Comparison of ENCODE assay signal across 1 cellular context in the genomic region with DNA sequence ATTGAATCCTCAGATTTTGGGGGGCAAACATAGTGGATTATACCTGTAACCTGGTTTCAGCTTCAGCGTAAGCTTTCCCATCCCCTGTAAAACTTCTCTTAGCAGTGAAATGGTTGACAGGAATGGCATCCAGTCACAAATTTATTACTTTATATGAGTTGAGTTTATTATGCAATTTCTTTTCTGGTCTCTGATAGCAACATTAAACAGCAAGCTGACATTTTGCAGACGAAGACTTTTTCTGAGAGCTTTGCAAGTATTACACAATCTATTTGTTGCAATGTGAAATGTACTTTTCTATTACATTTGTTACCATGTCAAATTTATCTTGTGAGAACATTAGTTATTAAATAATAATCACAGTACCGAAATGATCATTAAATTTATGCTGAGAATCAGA.
TF ChIP-seq lines count a peak whose summit lies in the region.

No MANE protein-coding gene starts in this region.

TF ChIP-seq in HEK293, 187 proteins besides CTCF, POLR2A, EP300 and RAD21 (continued from another document):
- TF ChIP-seq, protein P1, sequence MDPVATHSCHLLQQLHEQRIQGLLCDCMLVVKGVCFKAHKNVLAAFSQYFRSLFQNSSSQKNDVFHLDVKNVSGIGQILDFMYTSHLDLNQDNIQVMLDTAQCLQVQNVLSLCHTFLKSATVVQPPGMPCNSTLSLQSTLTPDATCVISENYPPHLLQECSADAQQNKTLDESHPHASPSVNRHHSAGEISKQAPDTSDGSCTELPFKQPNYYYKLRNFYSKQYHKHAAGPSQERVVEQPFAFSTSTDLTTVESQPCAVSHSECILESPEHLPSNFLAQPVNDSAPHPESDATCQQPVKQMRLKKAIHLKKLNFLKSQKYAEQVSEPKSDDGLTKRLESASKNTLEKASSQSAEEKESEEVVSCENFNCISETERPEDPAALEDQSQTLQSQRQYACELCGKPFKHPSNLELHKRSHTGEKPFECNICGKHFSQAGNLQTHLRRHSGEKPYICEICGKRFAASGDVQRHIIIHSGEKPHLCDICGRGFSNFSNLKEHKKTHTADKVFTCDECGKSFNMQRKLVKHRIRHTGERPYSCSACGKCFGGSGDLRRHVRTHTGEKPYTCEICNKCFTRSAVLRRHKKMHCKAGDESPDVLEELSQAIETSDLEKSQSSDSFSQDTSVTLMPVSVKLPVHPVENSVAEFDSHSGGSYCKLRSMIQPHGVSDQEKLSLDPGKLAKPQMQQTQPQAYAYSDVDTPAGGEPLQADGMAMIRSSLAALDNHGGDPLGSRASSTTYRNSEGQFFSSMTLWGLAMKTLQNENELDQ (tag by site-specific recombination; IDR thresholded peaks at IDR 0.05; ENCODE audit: low read depth) = no peak
- no peak for TF ChIP-seq ZNF707 (tag by site-specific recombination; IDR thresholded peaks at IDR 0.05)
- TF ChIP-seq, protein P2, sequence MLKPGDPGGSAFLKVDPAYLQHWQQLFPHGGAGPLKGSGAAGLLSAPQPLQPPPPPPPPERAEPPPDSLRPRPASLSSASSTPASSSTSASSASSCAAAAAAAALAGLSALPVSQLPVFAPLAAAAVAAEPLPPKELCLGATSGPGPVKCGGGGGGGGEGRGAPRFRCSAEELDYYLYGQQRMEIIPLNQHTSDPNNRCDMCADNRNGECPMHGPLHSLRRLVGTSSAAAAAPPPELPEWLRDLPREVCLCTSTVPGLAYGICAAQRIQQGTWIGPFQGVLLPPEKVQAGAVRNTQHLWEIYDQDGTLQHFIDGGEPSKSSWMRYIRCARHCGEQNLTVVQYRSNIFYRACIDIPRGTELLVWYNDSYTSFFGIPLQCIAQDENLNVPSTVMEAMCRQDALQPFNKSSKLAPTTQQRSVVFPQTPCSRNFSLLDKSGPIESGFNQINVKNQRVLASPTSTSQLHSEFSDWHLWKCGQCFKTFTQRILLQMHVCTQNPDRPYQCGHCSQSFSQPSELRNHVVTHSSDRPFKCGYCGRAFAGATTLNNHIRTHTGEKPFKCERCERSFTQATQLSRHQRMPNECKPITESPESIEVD (tag by site-specific recombination; IDR thresholded peaks at IDR 0.05) = no peak
- no peak for TF ChIP-seq ZNF24 (tag by site-specific recombination; IDR thresholded peaks at IDR 0.05)
- TF ChIP-seq, protein P3, sequence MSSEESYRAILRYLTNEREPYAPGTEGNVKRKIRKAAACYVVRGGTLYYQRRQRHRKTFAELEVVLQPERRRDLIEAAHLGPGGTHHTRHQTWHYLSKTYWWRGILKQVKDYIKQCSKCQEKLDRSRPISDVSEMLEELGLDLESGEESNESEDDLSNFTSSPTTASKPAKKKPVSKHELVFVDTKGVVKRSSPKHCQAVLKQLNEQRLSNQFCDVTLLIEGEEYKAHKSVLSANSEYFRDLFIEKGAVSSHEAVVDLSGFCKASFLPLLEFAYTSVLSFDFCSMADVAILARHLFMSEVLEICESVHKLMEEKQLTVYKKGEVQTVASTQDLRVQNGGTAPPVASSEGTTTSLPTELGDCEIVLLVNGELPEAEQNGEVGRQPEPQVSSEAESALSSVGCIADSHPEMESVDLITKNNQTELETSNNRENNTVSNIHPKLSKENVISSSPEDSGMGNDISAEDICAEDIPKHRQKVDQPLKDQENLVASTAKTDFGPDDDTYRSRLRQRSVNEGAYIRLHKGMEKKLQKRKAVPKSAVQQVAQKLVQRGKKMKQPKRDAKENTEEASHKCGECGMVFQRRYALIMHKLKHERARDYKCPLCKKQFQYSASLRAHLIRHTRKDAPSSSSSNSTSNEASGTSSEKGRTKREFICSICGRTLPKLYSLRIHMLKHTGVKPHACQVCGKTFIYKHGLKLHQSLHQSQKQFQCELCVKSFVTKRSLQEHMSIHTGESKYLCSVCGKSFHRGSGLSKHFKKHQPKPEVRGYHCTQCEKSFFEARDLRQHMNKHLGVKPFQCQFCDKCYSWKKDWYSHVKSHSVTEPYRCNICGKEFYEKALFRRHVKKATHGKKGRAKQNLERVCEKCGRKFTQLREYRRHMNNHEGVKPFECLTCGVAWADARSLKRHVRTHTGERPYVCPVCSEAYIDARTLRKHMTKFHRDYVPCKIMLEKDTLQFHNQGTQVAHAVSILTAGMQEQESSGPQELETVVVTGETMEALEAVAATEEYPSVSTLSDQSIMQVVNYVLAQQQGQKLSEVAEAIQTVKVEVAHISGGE (tag by site-specific recombination; conservative IDR thresholded peaks at IDR 0.05; ENCODE audit: low read depth) = no peak
- TF ChIP-seq ZNF155 (tag by site-specific recombination; IDR thresholded peaks at IDR 0.05) = no peak
